ENCODE assay signal across 9 cellular contexts in genomic region chr3:14289590-14290453, GRCh38.
DNase-seq lines count a peak whose midpoint lies in the region; ATAC-seq and TF ChIP-seq lines count a peak whose summit lies in the region.
"Had no signal": no experiment of that assay in that cellular context is flagged by ENCODE, and none has a peak within 500 bp of the region (broad histone marks: within the 10 kb centered on the region; RNA-seq: fewer than 3 reads in every experiment).

No MANE protein-coding gene starts in this region.

- no peak overlapping the region for H4K91ac ChIP-seq in neuronal stem cell (ENCODE audit: low read depth, low read length, poor library complexity)

- no peak for TF ChIP-seq CTCF in osteoblast (IDR thresholded peaks at IDR 0.05; ENCODE audit: extremely low read depth, low read depth, low read length)

- H2AFZ ChIP-seq in osteoblast (ENCODE audit: low read length) (no peak overlapping the region), neuronal stem cell (ENCODE audit: low read length) (no peak overlapping the region)

- no peak overlapping the region for H3K4me3 ChIP-seq in osteoblast (ENCODE audit: insufficient read depth, low read length)
- H3K4me3 ChIP-seq in neuronal stem cell (ENCODE audit: low read length in 2 of 2) = no peak overlapping the region

- no CpG with 5 or more reads among the region's 7 CpGs for WGBS in neuronal stem cell (ENCODE audit: extremely low coverage in 2 of 2, insufficient read length in 2 of 2, insufficient replicate concordance in 1 of 2), 2 donors

- no peaks in the 10 kb centered on the region for H3K79me1 ChIP-seq in neuronal stem cell (ENCODE audit: low read depth, low read length)

- no peak overlapping the region for H2BK120ac ChIP-seq in neuronal stem cell (ENCODE audit: low read depth, low read length)

- ATAC-seq in esophagus mucosa (peak; percentile 77), HG03045 (IDR thresholded peaks at IDR 0.05; ENCODE audit: unreplicated experiment) (no peak)

- no peak overlapping the region for H3K23ac ChIP-seq in neuronal stem cell (ENCODE audit: low read depth, low read length, poor library complexity)

- H2BK5ac ChIP-seq in neuronal stem cell (ENCODE audit: low read length) = no peak overlapping the region

- no peaks in the 10 kb centered on the region for H3K79me2 ChIP-seq in osteoblast (ENCODE audit: insufficient read depth, low read length)

- H3K14ac ChIP-seq in neuronal stem cell (ENCODE audit: low read length) = no peak overlapping the region

- H3K4me2 ChIP-seq in osteoblast (ENCODE audit: insufficient read depth, low read length) = no peak overlapping the region
- no peak overlapping the region for H3K4me2 ChIP-seq in neuronal stem cell (ENCODE audit: insufficient read depth, low read length, poor library complexity, severe bottlenecking)

- no peak overlapping the region for H3K18ac ChIP-seq in neuronal stem cell (ENCODE audit: low read length)

- no peak overlapping the region for H2BK12ac ChIP-seq in neuronal stem cell (ENCODE audit: low read length)

- DNase-seq in GM03348 (ENCODE audit: low spot score) = peak; percentile 72
- DNase-seq in OCI-M1 (lab: John Stamatoyannopoulos, UW) = peak; percentile 10
- DNase-seq in osteoblast (ENCODE audit: insufficient read length, low spot score, missing footprints) = peak; percentile 95
- no peak for DNase-seq in neuronal stem cell (ENCODE audit: low spot score)
- DNase-seq in NCI-H2196 (lab: John Stamatoyannopoulos, UW; ENCODE audit: unreplicated experiment) = no peak
- no peak for DNase-seq in Ammon's horn (ENCODE audit: low spot score)
- DNase-seq: cortex of kidney had no signal

- H4K20me1 ChIP-seq in osteoblast (ENCODE audit: insufficient read depth, low read length) = no peaks in the 10 kb centered on the region

- no peak overlapping the region for H2AK5ac ChIP-seq in neuronal stem cell (ENCODE audit: low read depth, low read length)

- H3K9ac ChIP-seq in neuronal stem cell (ENCODE audit: low read depth, low read length, poor library complexity) = no peak overlapping the region

- no peak overlapping the region for H2BK15ac ChIP-seq in neuronal stem cell (ENCODE audit: low read length)

- H3K4ac ChIP-seq in neuronal stem cell (ENCODE audit: low read length) = no peak overlapping the region

- H3K36me3 ChIP-seq in osteoblast (ENCODE audit: insufficient read depth, low read length) (no peaks in the 10 kb centered on the region), neuronal stem cell (replicated peaks in 1 of 2; ENCODE audit: control insufficient read depth in 2 of 2, insufficient read depth in 2 of 2, low read length in 2 of 2) (no peaks in the 10 kb centered on the region)

- no peak overlapping the region for H4K8ac ChIP-seq in neuronal stem cell (ENCODE audit: low read depth, low read length)

- H3K27me3 ChIP-seq in osteoblast (ENCODE audit: insufficient read depth, low read length) (peaks cover 4% of the 10 kb centered on the region), neuronal stem cell (ENCODE audit: control insufficient read depth in 3 of 3, insufficient read depth in 3 of 3, low read depth in 1 of 3, low read length in 3 of 3) (peaks cover 0 to 19% (median 0%) of the 10 kb centered on the region in 3 experiments)

- H3K4me1 ChIP-seq in osteoblast (ENCODE audit: insufficient read depth, low read length) (no peaks in the 10 kb centered on the region), neuronal stem cell (ENCODE audit: control insufficient read depth in 2 of 2, insufficient read depth in 1 of 2, low read depth in 1 of 2, low read length in 2 of 2) (peaks cover 0 to 11% of the 10 kb centered on the region in 2 donors)

- H3K27ac ChIP-seq in osteoblast (ENCODE audit: low read depth, low read length) = no peak overlapping the region
- no peak overlapping the region for H3K27ac ChIP-seq in neuronal stem cell (replicated peaks; ENCODE audit: low read length)

- H3K9me3 ChIP-seq in osteoblast (ENCODE audit: low read depth, low read length) = no peaks in the 10 kb centered on the region
- H3K9me3 ChIP-seq in neuronal stem cell (replicated peaks in 1 of 2; ENCODE audit: control insufficient read depth in 2 of 2, insufficient read depth in 1 of 2, low read depth in 1 of 2, low read length in 2 of 2) = no peaks in the 10 kb centered on the region

Comparison
In these comparisons a context has a peak if more than half of its experiments do, and no peak if none do; other contexts are left out.
1. DNase-seq: peak in GM03348 (single experiment), OCI-M1 (single experiment) and osteoblast (single experiment); none in neuronal stem cell (single experiment), NCI-H2196 (single experiment) and Ammon's horn (single experiment).